Comparison of ENCODE assay signal across 10 cellular contexts in the genomic region with DNA sequence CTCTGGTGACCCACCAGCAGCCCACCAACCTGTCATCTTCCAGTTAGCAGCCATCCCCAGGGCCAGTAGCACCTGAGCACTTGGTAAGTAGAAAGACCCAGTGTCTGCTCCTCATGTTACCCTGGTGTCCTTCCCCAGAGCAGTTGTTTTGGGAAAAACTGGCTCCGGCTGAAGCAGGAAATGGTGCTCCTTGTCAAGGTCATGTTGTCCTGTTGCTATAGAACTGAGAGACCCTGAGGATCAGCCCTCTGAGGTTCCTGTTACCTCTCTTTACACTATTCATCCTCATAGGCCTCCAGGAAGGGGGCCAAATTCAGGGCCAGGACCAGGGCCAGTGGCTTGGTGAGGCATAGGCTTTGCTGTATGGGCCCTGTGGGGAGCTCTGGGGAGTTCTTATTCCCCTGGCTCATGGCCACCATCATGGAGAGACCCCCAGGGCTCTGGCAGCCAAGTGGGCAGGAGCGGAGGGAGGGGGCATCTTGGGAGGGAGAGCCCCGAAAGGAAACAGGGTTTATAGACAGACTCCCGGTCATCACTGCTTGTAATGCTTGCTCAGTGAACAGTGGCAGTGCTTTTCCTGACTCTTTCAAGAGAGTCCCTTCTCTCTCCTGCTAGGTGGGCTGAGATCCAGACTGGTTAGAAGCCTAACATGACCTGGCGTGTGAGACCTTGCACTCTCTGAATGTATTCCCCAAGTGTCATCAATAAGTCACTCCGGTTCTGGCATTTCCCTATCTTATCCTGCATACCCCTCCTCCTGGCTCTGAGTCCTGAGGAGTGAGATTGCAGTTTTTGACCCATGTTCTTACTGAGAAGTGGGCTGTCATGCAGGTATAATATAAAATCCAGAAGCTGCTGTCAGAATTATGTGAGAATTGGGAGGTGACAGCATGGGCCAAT. TPM values are rescaled to one million over a fixed set of nuclear protein-coding genes. Genes with fewer than 3 reads are reported as not detected.
DNase-seq lines count a peak whose midpoint lies in the region; ATAC-seq and TF ChIP-seq lines count a peak whose summit lies in the region.
"Had no signal": no experiment of that assay in that cellular context is flagged by ENCODE, and none has a peak within 500 bp of the region (broad histone marks: within the 10 kb centered on the region; RNA-seq: fewer than 3 reads in every experiment).

No MANE protein-coding gene starts in this region.

- ATAC-seq in PC-3 = no peak
- no peak for ATAC-seq in HG03439 (IDR thresholded peaks at IDR 0.05; ENCODE audit: unreplicated experiment)

- H3K36me3 Mint-ChIP-seq in endothelial cell (ENCODE audit: low read depth, unreplicated experiment) = peaks cover 6% of the 10 kb centered on the region

- H3K4me3 Mint-ChIP-seq in endothelial cell (ENCODE audit: unreplicated experiment) = no peak overlapping the region

- POLR2A ChIA-PET in PC-3 (lab: Charles Lee; ENCODE audit: unreplicated experiment) = no interaction called here

- peaks cover 7% of the 10 kb centered on the region for H3K27me3 Mint-ChIP-seq in endothelial cell (ENCODE audit: unreplicated experiment)

- DNase-seq in EH (ENCODE audit: low read depth) = peak; percentile 15
- DNase-seq in PC-3 = no peak
- no peak for DNase-seq in endothelial cell (ENCODE audit: low spot score)
- no peak for DNase-seq in osteoblast (ENCODE audit: insufficient read length, low spot score, missing footprints)
- DNase-seq in NCI-H146 treated with DMSO at 0.1 percent for 48 hours (lab: John Stamatoyannopoulos, UW; ENCODE audit: unreplicated experiment) = no peak
- no peak for DNase-seq in NCI-H226
- DNase-seq: effector CD4-positive, alpha-beta T cell; NCI-H187 treated with DMSO at 0.1 percent for 48 hours; WERI-Rb-1 had no signal

- H3F3A ChIP-seq in PC-3 (ENCODE audit: low read length, unreplicated experiment) = peaks cover 15% of the 10 kb centered on the region

- H3K9me3 ChIP-seq in PC-3 (ENCODE audit: low read length) (no peaks in the 10 kb centered on the region), osteoblast (ENCODE audit: low read depth, low read length) (no peaks in the 10 kb centered on the region)

- no peak overlapping the region for H2AFZ ChIP-seq in PC-3 (ENCODE audit: low read length)
- no peak overlapping the region for H2AFZ ChIP-seq in osteoblast (ENCODE audit: low read length)

- CTCF ChIA-PET in PC-3 (lab: Charles Lee) = interaction anchor here (1.6 kb wide), 1 partner anchor 22 kb away, joined by 7 read pairs; no protein-coding TSS in a partner anchor

- H3K27ac ChIP-seq in PC-3 (ENCODE audit: low read length) (peak overlapping the region; percentile 99), osteoblast (ENCODE audit: low read depth, low read length) (peak overlapping the region; percentile 96)
- H3K27ac ChIP-seq: WERI-Rb-1 had no signal

- no peaks in the 10 kb centered on the region for H3K9me3 Mint-ChIP-seq in endothelial cell (ENCODE audit: unreplicated experiment)

- no peaks in the 10 kb centered on the region for H3K27me3 ChIP-seq in PC-3 (ENCODE audit: low read length)
- no peaks in the 10 kb centered on the region for H3K27me3 ChIP-seq in osteoblast (ENCODE audit: insufficient read depth, low read length)

- peak overlapping the region; percentile 13 for H3K27ac Mint-ChIP-seq in endothelial cell (ENCODE audit: unreplicated experiment)

- TF ChIP-seq CTCF in PC-3 (conservative IDR thresholded peaks at IDR 0.05; ENCODE audit: low read depth, low read length) = no peak
- no peak for TF ChIP-seq CTCF in endothelial cell (IDR thresholded peaks at IDR 0.05; ENCODE audit: unreplicated experiment)
- TF ChIP-seq CTCF in osteoblast (IDR thresholded peaks at IDR 0.05; ENCODE audit: extremely low read depth, low read depth, low read length) = no peak

- H3K4me3 ChIP-seq in PC-3 (ENCODE audit: low read length) (peak overlapping the region; percentile 6; the same call in 1 of the 2 replicates), osteoblast (ENCODE audit: insufficient read depth, low read length) (no peak overlapping the region)

- H3K79me2 ChIP-seq in PC-3 (ENCODE audit: low read length) (peaks cover 71% of the 10 kb centered on the region), osteoblast (ENCODE audit: insufficient read depth, low read length) (peaks cover 77% of the 10 kb centered on the region)

- H3K4me1 Mint-ChIP-seq in endothelial cell (ENCODE audit: unreplicated experiment) = peaks cover 41% of the 10 kb centered on the region

- H3K9me2 ChIP-seq in PC-3 (replicated peaks; ENCODE audit: low read length) = no peaks in the 10 kb centered on the region

- peak overlapping the region; percentile 95 for H3K9ac ChIP-seq in PC-3 (ENCODE audit: low read length)

- H3K36me3 ChIP-seq in PC-3 (ENCODE audit: low read depth, low read length) (peaks cover 6% of the 10 kb centered on the region; the same call in 1 of the 2 replicates), osteoblast (ENCODE audit: insufficient read depth, low read length) (no peaks in the 10 kb centered on the region)
- H3K36me3 ChIP-seq: WERI-Rb-1 had no signal

- peaks cover 71% of the 10 kb centered on the region for H3K4me1 ChIP-seq in PC-3 (ENCODE audit: insufficient read depth, low read length)
- H3K4me1 ChIP-seq in osteoblast (ENCODE audit: insufficient read depth, low read length) = peaks cover 56% of the 10 kb centered on the region

- H3K4me2 ChIP-seq in PC-3 (ENCODE audit: low read length) (peak overlapping the region; percentile 73), osteoblast (ENCODE audit: insufficient read depth, low read length) (no peak overlapping the region)

- no TSS peak for BruUV-seq in PC-3 (replicated peaks; lab: Mats Ljungman, UMichigan)

- intact Hi-C loops in PC-3 (cut with micrococcal nuclease) = no loop called here

- H4K20me1 ChIP-seq in PC-3 (ENCODE audit: low read length) = no peaks in the 10 kb centered on the region
- H4K20me1 ChIP-seq in osteoblast (ENCODE audit: insufficient read depth, low read length) = no peaks in the 10 kb centered on the region

RNA-seq across cellular contexts. Expression of a gene that starts 50.7 kb away (rescaled TPM):
- total RNA-seq in PC-3 (2014; rRNA removed) (24.5 and 26.2 TPM in 2 replicates), endothelial cell (ENCODE audit: unreplicated experiment) (38.7 TPM), osteoblast (12.3 and 13.3 TPM in 2 replicates)

RNA-seq across cellular contexts. Expression of a gene that starts 59.1 kb away (rescaled TPM):
- total RNA-seq in PC-3 (2014; rRNA removed) (13.8 and 18.6 TPM in 2 replicates), endothelial cell (ENCODE audit: unreplicated experiment) (21.8 TPM), osteoblast (13.8 and 16.6 TPM in 2 replicates)
